In the genomic region with DNA sequence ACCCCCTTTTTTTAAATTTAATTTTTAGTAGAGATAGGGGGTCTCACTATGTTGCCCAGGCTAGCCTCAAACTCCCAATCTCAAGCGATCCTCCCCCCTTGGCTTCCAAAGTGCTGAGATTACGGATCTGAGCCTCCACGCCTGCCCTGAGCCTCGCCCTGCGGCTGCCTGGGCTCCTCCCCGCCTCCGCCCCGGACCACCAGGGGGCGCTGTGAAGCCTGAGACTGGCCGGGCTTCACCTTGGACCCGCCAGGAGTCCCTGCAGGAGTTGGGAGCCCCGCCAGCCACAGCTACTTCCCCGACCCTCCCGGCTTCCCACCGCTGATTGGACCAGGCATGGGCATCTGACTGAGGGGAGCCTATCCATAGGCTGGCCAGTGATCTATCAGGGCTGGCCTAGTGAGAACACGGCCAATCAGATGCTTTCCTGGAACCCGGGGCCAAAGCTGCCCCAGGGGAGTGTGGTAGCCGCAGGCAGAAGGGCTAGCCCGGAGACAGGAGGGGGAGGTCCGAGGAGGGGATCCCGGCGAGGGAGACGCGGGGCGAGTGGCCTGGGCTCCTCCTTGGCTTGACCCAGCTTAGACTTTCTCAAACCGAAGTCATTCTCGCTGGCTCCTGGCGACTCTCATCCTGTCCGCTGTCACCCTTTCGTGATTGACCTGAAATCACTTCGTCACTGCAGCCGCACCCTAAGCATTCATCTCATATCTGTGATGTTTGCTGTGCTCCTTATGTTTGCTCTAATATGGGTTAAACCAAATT, we compare ENCODE assay signal across 1 cellular context.
TF ChIP-seq lines count a peak whose summit lies in the region.

No MANE protein-coding gene starts in this region.

TF ChIP-seq in HepG2, 621 proteins besides CTCF, POLR2A, EP300 and RAD21 (continued from another document and continues in another):
- TF ChIP-seq XBP1 (CRISPR knock-in tag; IDR thresholded peaks at IDR 0.05) = no peak
- TF ChIP-seq, protein P1, sequence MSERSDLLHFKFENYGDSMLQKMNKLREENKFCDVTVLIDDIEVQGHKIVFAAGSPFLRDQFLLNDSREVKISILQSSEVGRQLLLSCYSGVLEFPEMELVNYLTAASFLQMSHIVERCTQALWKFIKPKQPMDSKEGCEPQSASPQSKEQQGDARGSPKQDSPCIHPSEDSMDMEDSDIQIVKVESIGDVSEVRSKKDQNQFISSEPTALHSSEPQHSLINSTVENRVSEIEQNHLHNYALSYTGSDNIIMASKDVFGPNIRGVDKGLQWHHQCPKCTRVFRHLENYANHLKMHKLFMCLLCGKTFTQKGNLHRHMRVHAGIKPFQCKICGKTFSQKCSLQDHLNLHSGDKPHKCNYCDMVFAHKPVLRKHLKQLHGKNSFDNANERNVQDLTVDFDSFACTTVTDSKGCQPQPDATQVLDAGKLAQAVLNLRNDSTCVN (CRISPR knock-in tag; IDR thresholded peaks at IDR 0.05; ENCODE audit: borderline replicate concordance) = 0 out of 2 replicates have a peak, but pooled peaks have one; percentile 19
- no peak for TF ChIP-seq TEAD2 (CRISPR knock-in tag; IDR thresholded peaks at IDR 0.05)
- TF ChIP-seq MIER3 (CRISPR knock-in tag; IDR thresholded peaks at IDR 0.05; ENCODE audit: borderline replicate concordance) = peak; percentile 79
- TF ChIP-seq SALL1 (CRISPR knock-in tag; IDR thresholded peaks at IDR 0.05) = peak; percentile 71
- no peak for TF ChIP-seq ZNF839 (CRISPR knock-in tag; IDR thresholded peaks at IDR 0.05; ENCODE audit: borderline replicate concordance)
- TF ChIP-seq, protein P2, sequence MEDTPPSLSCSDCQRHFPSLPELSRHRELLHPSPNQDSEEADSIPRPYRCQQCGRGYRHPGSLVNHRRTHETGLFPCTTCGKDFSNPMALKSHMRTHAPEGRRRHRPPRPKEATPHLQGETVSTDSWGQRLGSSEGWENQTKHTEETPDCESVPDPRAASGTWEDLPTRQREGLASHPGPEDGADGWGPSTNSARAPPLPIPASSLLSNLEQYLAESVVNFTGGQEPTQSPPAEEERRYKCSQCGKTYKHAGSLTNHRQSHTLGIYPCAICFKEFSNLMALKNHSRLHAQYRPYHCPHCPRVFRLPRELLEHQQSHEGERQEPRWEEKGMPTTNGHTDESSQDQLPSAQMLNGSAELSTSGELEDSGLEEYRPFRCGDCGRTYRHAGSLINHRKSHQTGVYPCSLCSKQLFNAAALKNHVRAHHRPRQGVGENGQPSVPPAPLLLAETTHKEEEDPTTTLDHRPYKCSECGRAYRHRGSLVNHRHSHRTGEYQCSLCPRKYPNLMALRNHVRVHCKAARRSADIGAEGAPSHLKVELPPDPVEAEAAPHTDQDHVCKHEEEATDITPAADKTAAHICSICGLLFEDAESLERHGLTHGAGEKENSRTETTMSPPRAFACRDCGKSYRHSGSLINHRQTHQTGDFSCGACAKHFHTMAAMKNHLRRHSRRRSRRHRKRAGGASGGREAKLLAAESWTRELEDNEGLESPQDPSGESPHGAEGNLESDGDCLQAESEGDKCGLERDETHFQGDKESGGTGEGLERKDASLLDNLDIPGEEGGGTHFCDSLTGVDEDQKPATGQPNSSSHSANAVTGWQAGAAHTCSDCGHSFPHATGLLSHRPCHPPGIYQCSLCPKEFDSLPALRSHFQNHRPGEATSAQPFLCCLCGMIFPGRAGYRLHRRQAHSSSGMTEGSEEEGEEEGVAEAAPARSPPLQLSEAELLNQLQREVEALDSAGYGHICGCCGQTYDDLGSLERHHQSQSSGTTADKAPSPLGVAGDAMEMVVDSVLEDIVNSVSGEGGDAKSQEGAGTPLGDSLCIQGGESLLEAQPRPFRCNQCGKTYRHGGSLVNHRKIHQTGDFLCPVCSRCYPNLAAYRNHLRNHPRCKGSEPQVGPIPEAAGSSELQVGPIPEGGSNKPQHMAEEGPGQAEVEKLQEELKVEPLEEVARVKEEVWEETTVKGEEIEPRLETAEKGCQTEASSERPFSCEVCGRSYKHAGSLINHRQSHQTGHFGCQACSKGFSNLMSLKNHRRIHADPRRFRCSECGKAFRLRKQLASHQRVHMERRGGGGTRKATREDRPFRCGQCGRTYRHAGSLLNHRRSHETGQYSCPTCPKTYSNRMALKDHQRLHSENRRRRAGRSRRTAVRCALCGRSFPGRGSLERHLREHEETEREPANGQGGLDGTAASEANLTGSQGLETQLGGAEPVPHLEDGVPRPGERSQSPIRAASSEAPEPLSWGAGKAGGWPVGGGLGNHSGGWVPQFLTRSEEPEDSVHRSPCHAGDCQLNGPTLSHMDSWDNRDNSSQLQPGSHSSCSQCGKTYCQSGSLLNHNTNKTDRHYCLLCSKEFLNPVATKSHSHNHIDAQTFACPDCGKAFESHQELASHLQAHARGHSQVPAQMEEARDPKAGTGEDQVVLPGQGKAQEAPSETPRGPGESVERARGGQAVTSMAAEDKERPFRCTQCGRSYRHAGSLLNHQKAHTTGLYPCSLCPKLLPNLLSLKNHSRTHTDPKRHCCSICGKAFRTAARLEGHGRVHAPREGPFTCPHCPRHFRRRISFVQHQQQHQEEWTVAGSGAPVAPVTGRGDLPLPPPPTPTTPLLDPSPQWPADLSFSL (CRISPR knock-in tag; IDR thresholded peaks at IDR 0.05) = no peak
- no peak for TF ChIP-seq ATF7 (IDR thresholded peaks at IDR 0.05)
- TF ChIP-seq ATF7 (CRISPR knock-in tag; IDR thresholded peaks at IDR 0.05) = 0 out of 2 replicates have a peak, but pooled peaks have one; percentile 41
- no peak for TF ChIP-seq ZNF616 (CRISPR knock-in tag; IDR thresholded peaks at IDR 0.05; ENCODE audit: low read depth)
- TF ChIP-seq, protein P3, sequence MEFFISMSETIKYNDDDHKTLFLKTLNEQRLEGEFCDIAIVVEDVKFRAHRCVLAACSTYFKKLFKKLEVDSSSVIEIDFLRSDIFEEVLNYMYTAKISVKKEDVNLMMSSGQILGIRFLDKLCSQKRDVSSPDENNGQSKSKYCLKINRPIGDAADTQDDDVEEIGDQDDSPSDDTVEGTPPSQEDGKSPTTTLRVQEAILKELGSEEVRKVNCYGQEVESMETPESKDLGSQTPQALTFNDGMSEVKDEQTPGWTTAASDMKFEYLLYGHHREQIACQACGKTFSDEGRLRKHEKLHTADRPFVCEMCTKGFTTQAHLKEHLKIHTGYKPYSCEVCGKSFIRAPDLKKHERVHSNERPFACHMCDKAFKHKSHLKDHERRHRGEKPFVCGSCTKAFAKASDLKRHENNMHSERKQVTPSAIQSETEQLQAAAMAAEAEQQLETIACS (CRISPR knock-in tag; IDR thresholded peaks at IDR 0.05) = no peak
- TF ChIP-seq ZFP36 (IDR thresholded peaks at IDR 0.05; ENCODE audit: borderline replicate concordance, low read depth, low read length, partially characterized antibody) = no peak
- TF ChIP-seq NBN (conservative IDR thresholded peaks at IDR 0.05) = no peak
- TF ChIP-seq, protein P4, sequence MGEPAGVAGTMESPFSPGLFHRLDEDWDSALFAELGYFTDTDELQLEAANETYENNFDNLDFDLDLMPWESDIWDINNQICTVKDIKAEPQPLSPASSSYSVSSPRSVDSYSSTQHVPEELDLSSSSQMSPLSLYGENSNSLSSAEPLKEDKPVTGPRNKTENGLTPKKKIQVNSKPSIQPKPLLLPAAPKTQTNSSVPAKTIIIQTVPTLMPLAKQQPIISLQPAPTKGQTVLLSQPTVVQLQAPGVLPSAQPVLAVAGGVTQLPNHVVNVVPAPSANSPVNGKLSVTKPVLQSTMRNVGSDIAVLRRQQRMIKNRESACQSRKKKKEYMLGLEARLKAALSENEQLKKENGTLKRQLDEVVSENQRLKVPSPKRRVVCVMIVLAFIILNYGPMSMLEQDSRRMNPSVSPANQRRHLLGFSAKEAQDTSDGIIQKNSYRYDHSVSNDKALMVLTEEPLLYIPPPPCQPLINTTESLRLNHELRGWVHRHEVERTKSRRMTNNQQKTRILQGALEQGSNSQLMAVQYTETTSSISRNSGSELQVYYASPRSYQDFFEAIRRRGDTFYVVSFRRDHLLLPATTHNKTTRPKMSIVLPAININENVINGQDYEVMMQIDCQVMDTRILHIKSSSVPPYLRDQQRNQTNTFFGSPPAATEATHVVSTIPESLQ (CRISPR knock-in tag; conservative IDR thresholded peaks at IDR 0.05) = no peak; the same call in 1 of the 2 replicates
- TF ChIP-seq TGIF2 (CRISPR knock-in tag; IDR thresholded peaks at IDR 0.05) = no peak
- TF ChIP-seq, protein P5, sequence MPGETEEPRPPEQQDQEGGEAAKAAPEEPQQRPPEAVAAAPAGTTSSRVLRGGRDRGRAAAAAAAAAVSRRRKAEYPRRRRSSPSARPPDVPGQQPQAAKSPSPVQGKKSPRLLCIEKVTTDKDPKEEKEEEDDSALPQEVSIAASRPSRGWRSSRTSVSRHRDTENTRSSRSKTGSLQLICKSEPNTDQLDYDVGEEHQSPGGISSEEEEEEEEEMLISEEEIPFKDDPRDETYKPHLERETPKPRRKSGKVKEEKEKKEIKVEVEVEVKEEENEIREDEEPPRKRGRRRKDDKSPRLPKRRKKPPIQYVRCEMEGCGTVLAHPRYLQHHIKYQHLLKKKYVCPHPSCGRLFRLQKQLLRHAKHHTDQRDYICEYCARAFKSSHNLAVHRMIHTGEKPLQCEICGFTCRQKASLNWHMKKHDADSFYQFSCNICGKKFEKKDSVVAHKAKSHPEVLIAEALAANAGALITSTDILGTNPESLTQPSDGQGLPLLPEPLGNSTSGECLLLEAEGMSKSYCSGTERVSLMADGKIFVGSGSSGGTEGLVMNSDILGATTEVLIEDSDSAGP (CRISPR knock-in tag; IDR thresholded peaks at IDR 0.05; ENCODE audit: borderline replicate concordance) = peak; percentile 81; the same call in 1 of the 2 replicates
- TF ChIP-seq ZNF614 (CRISPR knock-in tag; IDR thresholded peaks at IDR 0.05; ENCODE audit: borderline replicate concordance) = peak; percentile 76; the same call in 1 of the 2 replicates
- no peak for TF ChIP-seq EZH2 (conservative IDR thresholded peaks at IDR 0.05; ENCODE audit: low read depth, low read length)
- TF ChIP-seq, protein P6, sequence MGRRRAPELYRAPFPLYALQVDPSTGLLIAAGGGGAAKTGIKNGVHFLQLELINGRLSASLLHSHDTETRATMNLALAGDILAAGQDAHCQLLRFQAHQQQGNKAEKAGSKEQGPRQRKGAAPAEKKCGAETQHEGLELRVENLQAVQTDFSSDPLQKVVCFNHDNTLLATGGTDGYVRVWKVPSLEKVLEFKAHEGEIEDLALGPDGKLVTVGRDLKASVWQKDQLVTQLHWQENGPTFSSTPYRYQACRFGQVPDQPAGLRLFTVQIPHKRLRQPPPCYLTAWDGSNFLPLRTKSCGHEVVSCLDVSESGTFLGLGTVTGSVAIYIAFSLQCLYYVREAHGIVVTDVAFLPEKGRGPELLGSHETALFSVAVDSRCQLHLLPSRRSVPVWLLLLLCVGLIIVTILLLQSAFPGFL (CRISPR knock-in tag; IDR thresholded peaks at IDR 0.05) = no peak
- no peak for TF ChIP-seq HOXA7 (CRISPR knock-in tag; IDR thresholded peaks at IDR 0.05)
- TF ChIP-seq ZNF773 (CRISPR knock-in tag; IDR thresholded peaks at IDR 0.05; ENCODE audit: borderline replicate concordance) = no peak
- TF ChIP-seq, protein P7, sequence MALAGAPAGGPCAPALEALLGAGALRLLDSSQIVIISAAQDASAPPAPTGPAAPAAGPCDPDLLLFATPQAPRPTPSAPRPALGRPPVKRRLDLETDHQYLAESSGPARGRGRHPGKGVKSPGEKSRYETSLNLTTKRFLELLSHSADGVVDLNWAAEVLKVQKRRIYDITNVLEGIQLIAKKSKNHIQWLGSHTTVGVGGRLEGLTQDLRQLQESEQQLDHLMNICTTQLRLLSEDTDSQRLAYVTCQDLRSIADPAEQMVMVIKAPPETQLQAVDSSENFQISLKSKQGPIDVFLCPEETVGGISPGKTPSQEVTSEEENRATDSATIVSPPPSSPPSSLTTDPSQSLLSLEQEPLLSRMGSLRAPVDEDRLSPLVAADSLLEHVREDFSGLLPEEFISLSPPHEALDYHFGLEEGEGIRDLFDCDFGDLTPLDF (CRISPR knock-in tag; IDR thresholded peaks at IDR 0.05) = no peak
- TF ChIP-seq, protein P8, sequence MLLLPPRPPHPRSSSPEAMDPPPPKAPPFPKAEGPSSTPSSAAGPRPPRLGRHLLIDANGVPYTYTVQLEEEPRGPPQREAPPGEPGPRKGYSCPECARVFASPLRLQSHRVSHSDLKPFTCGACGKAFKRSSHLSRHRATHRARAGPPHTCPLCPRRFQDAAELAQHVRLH (CRISPR knock-in tag; IDR thresholded peaks at IDR 0.05; ENCODE audit: borderline replicate concordance, low read depth) = peak; percentile 84; the same call in 1 of the 2 replicates
- peak; percentile 72; the same call in 1 of the 2 replicates for TF ChIP-seq RXRB (CRISPR knock-in tag; IDR thresholded peaks at IDR 0.05; ENCODE audit: borderline replicate concordance)
- peak; percentile 27; the same call in 1 of the 2 replicates for TF ChIP-seq HMG20A (CRISPR knock-in tag; IDR thresholded peaks at IDR 0.05; ENCODE audit: borderline replicate concordance)
- TF ChIP-seq ZSCAN30 (CRISPR knock-in tag; IDR thresholded peaks at IDR 0.05) = no peak
- TF ChIP-seq PTBP1 (IDR thresholded peaks at IDR 0.05; ENCODE audit: low read depth, low read length, poor library complexity, severe bottlenecking) = no peak
- peak; percentile 41; the same call in 1 of the 2 replicates for TF ChIP-seq ZNF782 (CRISPR knock-in tag; IDR thresholded peaks at IDR 0.05; ENCODE audit: borderline replicate concordance)
- TF ChIP-seq REXO4 (CRISPR knock-in tag; IDR thresholded peaks at IDR 0.05; ENCODE audit: borderline replicate concordance) = no peak
- TF ChIP-seq, protein P9, sequence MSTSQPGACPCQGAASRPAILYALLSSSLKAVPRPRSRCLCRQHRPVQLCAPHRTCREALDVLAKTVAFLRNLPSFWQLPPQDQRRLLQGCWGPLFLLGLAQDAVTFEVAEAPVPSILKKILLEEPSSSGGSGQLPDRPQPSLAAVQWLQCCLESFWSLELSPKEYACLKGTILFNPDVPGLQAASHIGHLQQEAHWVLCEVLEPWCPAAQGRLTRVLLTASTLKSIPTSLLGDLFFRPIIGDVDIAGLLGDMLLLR (CRISPR knock-in tag; IDR thresholded peaks at IDR 0.05) = no peak
- peak; percentile 62; the same call in 1 of the 2 replicates for TF ChIP-seq SMAD1 (CRISPR knock-in tag; IDR thresholded peaks at IDR 0.05; ENCODE audit: borderline replicate concordance, low read depth)
- 0 out of 2 replicates have a peak, but pooled peaks have one; percentile 50 for TF ChIP-seq ZNF430 (CRISPR knock-in tag; IDR thresholded peaks at IDR 0.05)
- no peak for TF ChIP-seq RBM39 (IDR thresholded peaks at IDR 0.05; ENCODE audit: low read depth, low read length, poor library complexity, severe bottlenecking)
- no peak for TF ChIP-seq PRPF4 (IDR thresholded peaks at IDR 0.05; ENCODE audit: low read depth, low read length, poor library complexity, severe bottlenecking)
- TF ChIP-seq SP140L (CRISPR knock-in tag; IDR thresholded peaks at IDR 0.05; ENCODE audit: borderline replicate concordance) = no peak
